7 cellular contexts compared by ENCODE assay signal in the genomic region with DNA sequence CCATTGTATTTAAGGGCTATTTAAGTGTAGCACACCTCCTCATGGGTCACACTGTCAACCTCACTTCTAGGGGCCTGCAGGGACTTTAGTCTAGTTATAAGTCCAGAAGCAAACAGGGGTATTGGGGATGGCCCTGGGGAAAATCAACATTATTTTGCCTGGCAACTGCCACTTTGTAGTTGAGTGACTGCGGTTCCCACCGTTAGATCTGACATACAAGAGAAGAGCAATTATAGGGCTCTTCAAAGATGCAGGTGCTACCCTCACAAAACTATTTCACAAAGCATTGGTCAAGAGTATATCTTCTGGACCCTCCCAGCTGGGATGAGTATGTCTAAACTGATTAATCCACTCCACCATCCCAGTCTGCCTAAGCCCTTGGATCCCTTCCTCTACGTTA.
"Had no signal": no experiment of that assay in that cellular context is flagged by ENCODE, and none has a peak within 500 bp of the region (broad histone marks: within the 10 kb centered on the region; RNA-seq: fewer than 3 reads in every experiment).

No MANE protein-coding gene starts in this region.

- FAIRE-seq: G401.6, GM12878, GM12892, GM18507, GM19239 had no signal

- DNase-seq: GDM1, GF-D8 had no signal

- H3K4me3 ChIP-seq: GM12878 had no signal
